Comparison of ENCODE assay signal across 9 cellular contexts in genomic region chr17:44352922-44353655, GRCh38. TPM values are rescaled to one million over a fixed set of nuclear protein-coding genes. Genes with fewer than 3 reads are reported as not detected.
DNase-seq lines count a peak whose midpoint lies in the region; ATAC-seq and TF ChIP-seq lines count a peak whose summit lies in the region.
"Had no signal": no experiment of that assay in that cellular context is flagged by ENCODE, and none has a peak within 500 bp of the region (broad histone marks: within the 10 kb centered on the region; RNA-seq: fewer than 3 reads in every experiment).

No MANE protein-coding gene starts in this region.

- TF ChIP-seq CTCF in WTC11 (IDR thresholded peaks at IDR 0.05), result no peak

- H3K36me3 Mint-ChIP-seq in T-helper 2 cell treated with Interferon-gamma antibody and Interleukin-4, amounts not matched to agents 5 μg/mL and 100 μg/mL, for 36 hours (ENCODE audit: low read depth), result peaks cover 3% of the 10 kb centered on the region
- H3K36me3 Mint-ChIP-seq in WTC11, result no peaks in the 10 kb centered on the region
- H3K36me3 Mint-ChIP-seq in stimulated activated memory B cell treated with anti-CD40 and anti-IgM and Interleukin-4, amounts not matched to agents 10 μg/mL and 1 μg/mL and 100 μg/mL, for 72 hours, result peaks cover 37% of the 10 kb centered on the region

- no peak for DNase-seq in T-helper 2 cell treated with Interferon-gamma antibody and Interleukin-4, amounts not matched to agents 5 μg/mL and 100 μg/mL, for 36 hours (ENCODE audit: low spot score)
- DNase-seq in T-helper 2 cell (no peak), WTC11 (ENCODE audit: low spot score) (no peak)
- DNase-seq: occipital lobe had no signal

- H3K27ac Mint-ChIP-seq in T-helper 2 cell treated with Interferon-gamma antibody and Interleukin-4, amounts not matched to agents 5 μg/mL and 100 μg/mL, for 36 hours, result no peak overlapping the region
- H3K27ac Mint-ChIP-seq in WTC11, result no peak overlapping the region
- no peak overlapping the region for H3K27ac Mint-ChIP-seq in stimulated activated memory B cell treated with anti-CD40 and anti-IgM and Interleukin-4, amounts not matched to agents 10 μg/mL and 1 μg/mL and 100 μg/mL, for 72 hours

- ATAC-seq in WTC11, result no peak
- no peak for ATAC-seq in stimulated activated memory B cell treated with anti-CD40 and anti-IgM and Interleukin-4, amounts not matched to agents 10 μg/mL and 1 μg/mL and 100 μg/mL, for 72 hours
- ATAC-seq in HG03457 (IDR thresholded peaks at IDR 0.05; ENCODE audit: unreplicated experiment), result no peak
- ATAC-seq in HG03159 (IDR thresholded peaks at IDR 0.05; ENCODE audit: unreplicated experiment), result no peak
- no peak for ATAC-seq in HG02938 (IDR thresholded peaks at IDR 0.05; ENCODE audit: unreplicated experiment)

- H3K4me3 Mint-ChIP-seq in T-helper 2 cell treated with Interferon-gamma antibody and Interleukin-4, amounts not matched to agents 5 μg/mL and 100 μg/mL, for 36 hours, result peak overlapping the region; percentile 35
- H3K4me3 Mint-ChIP-seq in WTC11, result peak overlapping the region; percentile 65
- peak overlapping the region; percentile 30 for H3K4me3 Mint-ChIP-seq in stimulated activated memory B cell treated with anti-CD40 and anti-IgM and Interleukin-4, amounts not matched to agents 10 μg/mL and 1 μg/mL and 100 μg/mL, for 72 hours

- peaks cover 8% of the 10 kb centered on the region for H3K27me3 Mint-ChIP-seq in T-helper 2 cell treated with Interferon-gamma antibody and Interleukin-4, amounts not matched to agents 5 μg/mL and 100 μg/mL, for 36 hours (ENCODE audit: low read depth)
- H3K27me3 Mint-ChIP-seq in WTC11 (ENCODE audit: low read depth), result peaks cover 3% of the 10 kb centered on the region; the same call in 1 of the 2 replicates
- H3K27me3 Mint-ChIP-seq in stimulated activated memory B cell treated with anti-CD40 and anti-IgM and Interleukin-4, amounts not matched to agents 10 μg/mL and 1 μg/mL and 100 μg/mL, for 72 hours, result no peaks in the 10 kb centered on the region

- no peaks in the 10 kb centered on the region for H3K9me3 Mint-ChIP-seq in T-helper 2 cell treated with Interferon-gamma antibody and Interleukin-4, amounts not matched to agents 5 μg/mL and 100 μg/mL, for 36 hours
- H3K9me3 Mint-ChIP-seq in WTC11, result no peaks in the 10 kb centered on the region
- H3K9me3 Mint-ChIP-seq in stimulated activated memory B cell treated with anti-CD40 and anti-IgM and Interleukin-4, amounts not matched to agents 10 μg/mL and 1 μg/mL and 100 μg/mL, for 72 hours, result no peaks in the 10 kb centered on the region

- no peaks in the 10 kb centered on the region for H3K4me1 Mint-ChIP-seq in T-helper 2 cell treated with Interferon-gamma antibody and Interleukin-4, amounts not matched to agents 5 μg/mL and 100 μg/mL, for 36 hours (ENCODE audit: low read depth)
- peaks cover 9% of the 10 kb centered on the region for H3K4me1 Mint-ChIP-seq in WTC11
- peaks cover 48% of the 10 kb centered on the region for H3K4me1 Mint-ChIP-seq in stimulated activated memory B cell treated with anti-CD40 and anti-IgM and Interleukin-4, amounts not matched to agents 10 μg/mL and 1 μg/mL and 100 μg/mL, for 72 hours

- CTCF ChIA-PET in WTC11 (lab: Charles Lee), result interaction anchor here (0.5 to 7.8 kb wide), 24 partner anchors 8 to 425 kb away, joined by 3 to 102 read pairs (median 13); partner anchors contain the start of genes FAM171A2, GRN, SLC25A39 and TMUB2

- H3K4me3 ChIP-seq in iPS-11a (ENCODE audit: low read depth, low read length), result peak overlapping the region; percentile 10

- POLR2A ChIA-PET in WTC11 (lab: Charles Lee), result interaction anchor here (0.5 to 1.3 kb wide), 3 partner anchors 26 to 637 kb away, joined by 3 read pairs; no protein-coding TSS in a partner anchor

TF ChIP-seq in WTC11, 78 proteins besides CTCF, POLR2A, EP300 and RAD21:
- TF ChIP-seq ZNF423 (CRISPR knock-in tag; IDR thresholded peaks at IDR 0.05), result 0 out of 2 replicates have a peak, but pooled peaks have one; percentile 21
- TF ChIP-seq TEAD1 (CRISPR knock-in tag; IDR thresholded peaks at IDR 0.05), result no peak

RNA-seq across cellular contexts. Expression of gene GRN, which starts 8.0 kb away (rescaled TPM):
- 177 to 185 TPM (median 185 TPM) in 3 replicates for total RNA-seq in WTC11 (2021)

RNA-seq across cellular contexts. Expression of gene FAM171A2, which starts 10.6 kb away (rescaled TPM):
- 28.2 to 29.9 TPM (median 28.5 TPM) in 3 replicates for total RNA-seq in WTC11 (2021)

RNA-seq across cellular contexts. Expression of gene SLC25A39, which starts 28.5 kb away (rescaled TPM):
- 254 to 271 TPM (median 268 TPM) in 3 replicates for total RNA-seq in WTC11 (2021)

RNA-seq across cellular contexts. Expression of gene ITGA2B, which starts 36.4 kb away (rescaled TPM):
- 21.5 to 30.3 TPM (median 28.5 TPM) in 3 replicates for total RNA-seq in WTC11 (2021)

RNA-seq across cellular contexts. Expression of gene RUNDC3A, which starts 44.7 kb away (rescaled TPM):
- 5.1 to 6.5 TPM (median 5.2 TPM) in 3 replicates for total RNA-seq in WTC11 (2021)
